ENCODE assay signal across 8 cellular contexts in the genomic region with DNA sequence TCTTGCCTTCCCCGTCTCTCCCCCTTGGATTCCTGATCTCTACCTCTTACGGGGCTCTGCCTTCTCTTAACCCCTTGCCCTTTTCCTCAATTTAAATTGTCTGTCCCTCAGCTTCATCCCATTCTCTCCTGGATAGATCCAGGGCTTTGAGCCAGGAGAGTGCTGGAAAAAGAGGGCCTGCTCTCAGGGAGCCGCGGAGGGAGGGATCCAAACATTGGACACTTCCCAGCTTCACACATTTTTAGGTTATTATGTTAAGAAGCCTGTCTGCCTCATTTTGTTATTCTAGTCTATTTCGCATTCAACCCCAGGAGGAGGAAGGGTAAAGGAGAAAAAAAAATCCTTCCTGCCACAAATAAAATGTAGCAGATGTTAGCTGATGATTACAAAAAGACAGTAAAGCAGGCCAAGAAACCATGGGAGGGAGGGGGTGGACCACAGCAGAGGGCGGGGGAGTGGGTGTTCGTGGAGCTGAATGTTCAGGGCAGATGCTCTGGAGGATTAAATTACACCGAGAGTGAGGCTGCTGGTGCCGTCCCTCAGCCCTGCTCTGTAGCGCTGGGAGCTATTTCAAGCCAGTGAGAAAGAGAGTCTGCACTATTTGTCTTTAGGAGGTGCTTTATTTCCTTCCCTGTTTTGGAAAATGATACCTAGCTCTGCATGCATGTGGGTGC.
DNase-seq lines count a peak whose midpoint lies in the region; ATAC-seq, FAIRE-seq and TF ChIP-seq lines count a peak whose summit lies in the region.

No MANE protein-coding gene starts in this region.

- H4K20me1 ChIP-seq in astrocyte (ENCODE audit: insufficient read depth, low read length) = no peaks in the 10 kb centered on the region

- no peak for TF ChIP-seq EP300 in stomach (IDR thresholded peaks at IDR 0.05)

- WGBS in stomach, 5 donors = 18 to 39% (median 31%) methylated on average over 10 of the region's 10 CpGs

- ATAC-seq in HG02852 (IDR thresholded peaks at IDR 0.05; ENCODE audit: unreplicated experiment) (no peak), GM19035 (IDR thresholded peaks at IDR 0.05; ENCODE audit: unreplicated experiment) (no peak)

- H3K4me3 ChIP-seq in astrocyte (ENCODE audit: insufficient read depth, low read depth, low read length) (no peak overlapping the region), stomach (no peak overlapping the region)

- H3K4me3 Mint-ChIP-seq in astrocyte (ENCODE audit: unreplicated experiment) = no peak overlapping the region

- DNase-seq in GM03348 (ENCODE audit: low spot score) (peak; percentile 89), NCI-H2029 treated with DMSO at 0.1 percent for 48 hours (lab: John Stamatoyannopoulos, UW) (peak; percentile 69), astrocyte (ENCODE audit: low read depth) (peak; percentile 93), iPS-NIHi11 (ENCODE audit: low spot score) (peak; percentile 46), stomach (no peak), NK-92 (lab: John Stamatoyannopoulos, UW; ENCODE audit: unreplicated experiment) (no peak)

- no peaks in the 10 kb centered on the region for H3K36me3 Mint-ChIP-seq in astrocyte (ENCODE audit: low read depth, unreplicated experiment)

- H3K27me3 Mint-ChIP-seq in astrocyte (ENCODE audit: low read depth, unreplicated experiment) = peaks cover 28% of the 10 kb centered on the region

- H3K4me1 ChIP-seq in astrocyte (ENCODE audit: insufficient read depth, low read length) = peaks cover 44% of the 10 kb centered on the region
- H3K4me1 ChIP-seq in stomach = peaks cover 6 to 32% (median 19%) of the 10 kb centered on the region in 4 donors

- TF ChIP-seq CTCF in astrocyte (IDR thresholded peaks at IDR 0.05; ENCODE audit: insufficient read depth, low read depth, low read length) (no peak), stomach (IDR thresholded peaks at IDR 0.05) (no peak)

- intact Hi-C loops in stomach (cut with DNase I; ENCODE audit: low total_unique reads) = no loop called here

- H3K27ac Mint-ChIP-seq in astrocyte (ENCODE audit: unreplicated experiment) = no peak overlapping the region

- peak overlapping the region; percentile 11 for H2AFZ ChIP-seq in astrocyte (ENCODE audit: low read depth, low read length)

- peak overlapping the region; percentile 58 for H3K9ac ChIP-seq in astrocyte (ENCODE audit: low read length)

- no peak for FAIRE-seq in astrocyte (lab: Jason Lieb, UNC)

- no peak for TF ChIP-seq POLR2A in stomach (IDR thresholded peaks at IDR 0.05)

- H3K9me3 Mint-ChIP-seq in astrocyte (ENCODE audit: unreplicated experiment) = no peaks in the 10 kb centered on the region

- H3K4me1 Mint-ChIP-seq in astrocyte (ENCODE audit: low read depth, unreplicated experiment) = peaks cover 12% of the 10 kb centered on the region

- H3K9me3 ChIP-seq in astrocyte (ENCODE audit: insufficient read depth, low read depth, low read length) = no peaks in the 10 kb centered on the region
- no peaks in the 10 kb centered on the region for H3K9me3 ChIP-seq in stomach

- H3K27me3 ChIP-seq in astrocyte (ENCODE audit: insufficient read depth, low read length) (peaks cover 4% of the 10 kb centered on the region), stomach (peaks cover 0 to 18% (median 0%) of the 10 kb centered on the region in 3 donors)

- peak overlapping the region; percentile 36 for H3K27ac ChIP-seq in astrocyte (ENCODE audit: low read depth, low read length)
- peak overlapping the region in 4 of 5 donors; percentile 37 to 75 (median 64) for H3K27ac ChIP-seq in stomach

- peak overlapping the region; percentile 72 for H3K4me2 ChIP-seq in astrocyte (ENCODE audit: low read length)

- no peaks in the 10 kb centered on the region for H3K79me2 ChIP-seq in astrocyte (ENCODE audit: insufficient read depth, low read length)

- no peaks in the 10 kb centered on the region for H3K36me3 ChIP-seq in astrocyte (ENCODE audit: insufficient read depth, low read length)
- H3K36me3 ChIP-seq in stomach = no peaks in the 10 kb centered on the region

Comparison
In these comparisons a context has a peak if more than half of its experiments do, and no peak if none do; other contexts are left out.
1. DNase-seq: peak in GM03348 (single experiment), NCI-H2029 treated with DMSO at 0.1 percent for 48 hours (single experiment), astrocyte (single experiment) and iPS-NIHi11 (single experiment); none in stomach (single experiment) and NK-92 (single experiment).